ENCODE assay signal across 21 cellular contexts in the genomic region with DNA sequence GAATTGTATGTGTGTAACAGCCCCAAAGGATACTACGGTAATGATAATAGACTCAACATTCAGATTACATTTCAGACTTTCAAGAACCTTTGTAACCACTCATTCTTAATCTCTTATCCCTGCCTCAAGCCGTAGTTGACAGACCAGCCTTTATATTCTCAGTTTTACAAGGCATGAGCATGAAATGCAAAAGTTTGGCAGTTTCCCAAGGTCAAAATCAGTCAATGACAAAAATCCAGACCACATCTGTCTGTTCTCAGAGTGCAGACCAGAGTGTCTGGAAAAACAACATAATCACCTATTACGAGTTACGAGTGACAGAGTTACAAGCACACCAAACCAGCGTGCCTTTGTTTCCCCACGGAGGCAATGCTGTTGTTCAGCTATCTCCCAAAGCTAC.
DNase-seq lines count a peak whose midpoint lies in the region; ATAC-seq and TF ChIP-seq lines count a peak whose summit lies in the region.
"Had no signal": no experiment of that assay in that cellular context is flagged by ENCODE, and none has a peak within 500 bp of the region (broad histone marks: within the 10 kb centered on the region; RNA-seq: fewer than 3 reads in every experiment).

No MANE protein-coding gene starts in this region.

- H3F3A ChIP-seq in SK-N-SH (replicated peaks; ENCODE audit: insufficient read depth), result no peaks in the 10 kb centered on the region

- peaks cover 0 to 5% (median 0%) of the 10 kb centered on the region in 11 donors for H3K9me3 Mint-ChIP-seq in naive thymus-derived CD4-positive, alpha-beta T cell
- H3K9me3 Mint-ChIP-seq: CD8-positive, alpha-beta memory T cell; GM23338; H9 had no signal

- H3K4me1 ChIP-seq in SK-N-SH (ENCODE audit: control insufficient read depth in 1 of 2, insufficient read depth in 2 of 2, low read depth in 1 of 2, low read length in 1 of 2), result peaks cover 0 to 43% of the 10 kb centered on the region in 2 experiments; a peak in 2 of 4 replicates
- no peaks in the 10 kb centered on the region for H3K4me1 ChIP-seq in naive thymus-derived CD4-positive, alpha-beta T cell (ENCODE audit: control insufficient read depth in 2 of 2, insufficient read depth in 2 of 2, low read length in 2 of 2)
- H3K4me1 ChIP-seq: BLaER1 treated with 17β-estradiol and CSF1 and Interleukin-3, amounts not matched to agents 10 nM and 100 nM had no signal

- POLR2A ChIA-PET in SK-N-SH (lab: Yijun Ruan, JAX) (interaction anchor here (0.8 kb wide), 1 partner anchor 175 kb away, joined by 3 read pairs; no protein-coding TSS in a partner anchor), RWPE1 (lab: Yijun Ruan, JAX; ENCODE audit: low non-redundant PET) (no interaction called here)
- POLR2A ChIA-PET in naive thymus-derived CD4-positive, alpha-beta T cell (lab: Charles Lee), result no interaction called here

- no peaks in the 10 kb centered on the region for H3K27me3 ChIP-seq in SK-N-SH (ENCODE audit: insufficient read depth)
- no peaks in the 10 kb centered on the region for H3K27me3 ChIP-seq in naive thymus-derived CD4-positive, alpha-beta T cell (ENCODE audit: control insufficient read depth in 2 of 2, insufficient read depth in 2 of 2, low read length in 2 of 2)
- H3K27me3 ChIP-seq: BLaER1 treated with 17β-estradiol and CSF1 and Interleukin-3, amounts not matched to agents 10 nM and 100 nM had no signal

- no peak overlapping the region; a peak in 1 of 4 replicates for H3K4me3 ChIP-seq in SK-N-SH (ENCODE audit: low read depth in 2 of 2, low read length in 1 of 2)
- H3K4me3 ChIP-seq in naive thymus-derived CD4-positive, alpha-beta T cell (ENCODE audit: low read length), result no peak overlapping the region
- H3K4me3 ChIP-seq: BLaER1 treated with 17β-estradiol and CSF1 and Interleukin-3, amounts not matched to agents 10 nM and 100 nM; GM23338 had no signal

- CTCF ChIA-PET in SK-N-SH (lab: Yijun Ruan, JAX), result interaction anchor here (1.0 to 3.0 kb wide), 4 partner anchors 13 to 193 kb away, joined by 3 to 8 read pairs (median 6); no protein-coding TSS in a partner anchor
- CTCF ChIA-PET in naive thymus-derived CD4-positive, alpha-beta T cell (lab: Charles Lee), result no interaction called here
- CTCF ChIA-PET in RWPE1 (lab: Yijun Ruan, JAX), result no interaction called here

- H3K9ac ChIP-seq in SK-N-SH, result no peak overlapping the region
- H3K9ac ChIP-seq: BLaER1 treated with 17β-estradiol and CSF1 and Interleukin-3, amounts not matched to agents 10 nM and 100 nM had no signal

- H3K9me3 ChIP-seq in SK-N-SH, result no peaks in the 10 kb centered on the region
- H3K9me3 ChIP-seq in naive thymus-derived CD4-positive, alpha-beta T cell (ENCODE audit: control insufficient read depth in 2 of 3, low read length in 3 of 3), result no peaks in the 10 kb centered on the region

- TF ChIP-seq CTCF in SK-N-SH (IDR thresholded peaks at IDR 0.05) (no peak), RWPE1 (conservative IDR thresholded peaks at IDR 0.05; ENCODE audit: low read depth) (no peak)

- no peak overlapping the region for H3K4me2 ChIP-seq in SK-N-SH
- H3K4me2 ChIP-seq: BLaER1 treated with 17β-estradiol and CSF1 and Interleukin-3, amounts not matched to agents 10 nM and 100 nM; GM23338 had no signal

- H3K4me1 Mint-ChIP-seq in naive thymus-derived CD4-positive, alpha-beta T cell, result peaks cover 0 to 2% (median 0%) of the 10 kb centered on the region in 7 donors
- H3K4me1 Mint-ChIP-seq: B cell; CD14-positive monocyte; CD8-positive, alpha-beta memory T cell had no signal

- H3K27ac Mint-ChIP-seq in naive thymus-derived CD4-positive, alpha-beta T cell, result no peak overlapping the region
- H3K27ac Mint-ChIP-seq: B cell; CD14-positive monocyte; CD4-positive, alpha-beta T cell; CD8-positive, alpha-beta memory T cell; GM23338; H9 had no signal

- no peaks in the 10 kb centered on the region for H3K9me2 ChIP-seq in SK-N-SH

- no peaks in the 10 kb centered on the region for H3K79me2 ChIP-seq in SK-N-SH (ENCODE audit: insufficient read depth)

- H3K27me3 Mint-ChIP-seq in naive thymus-derived CD4-positive, alpha-beta T cell, result no peaks in the 10 kb centered on the region
- H3K27me3 Mint-ChIP-seq: B cell; CD4-positive, alpha-beta T cell had no signal

- H2AFZ ChIP-seq in SK-N-SH (ENCODE audit: low read depth), result no peak overlapping the region
- H2AFZ ChIP-seq: GM23338 had no signal

- DNase-seq in SK-N-SH (peak; percentile 33), NCI-H69 (lab: John Stamatoyannopoulos, UW) (peak; percentile 40), foreskin melanocyte (peak; percentile 52), head of caudate nucleus (no peak), RWPE1 (ENCODE audit: low spot score) (no peak)
- DNase-seq in naive thymus-derived CD4-positive, alpha-beta T cell, result no peak
- DNase-seq: Calu3; CD4-positive, alpha-beta T cell; CD8-positive, alpha-beta memory T cell; COR-L47; DMS53; DMS79 treated with DMSO at 0.1 percent for 48 hours; GF-D8; H9 had no signal

- H3K27ac ChIP-seq in SK-N-SH (ENCODE audit: low read depth in 2 of 2, low read length in 1 of 2) (peak overlapping the region in 1 of 2 experiments; percentile 100; a peak in 2 of 4 replicates), RWPE1 (no peak overlapping the region)
- no peak overlapping the region for H3K27ac ChIP-seq in naive thymus-derived CD4-positive, alpha-beta T cell (ENCODE audit: low read depth, low read length)
- H3K27ac ChIP-seq: 22Rv1; BLaER1 treated with 17β-estradiol and CSF1 and Interleukin-3, amounts not matched to agents 10 nM and 100 nM had no signal

- peaks cover 2 to 72% (median 49%) of the 10 kb centered on the region in 5 donors for H3K36me3 Mint-ChIP-seq in naive thymus-derived CD4-positive, alpha-beta T cell

- ATAC-seq in SK-N-SH treated with all-trans-retinoic acid at 6 μM for 48 hours, result no peak
- no peak for ATAC-seq in naive thymus-derived CD4-positive, alpha-beta T cell
- no peak for ATAC-seq in HG03432 (IDR thresholded peaks at IDR 0.05; ENCODE audit: unreplicated experiment)
- ATAC-seq: GM23338 had no signal

- TF ChIP-seq RAD21 in SK-N-SH (IDR thresholded peaks at IDR 0.05; ENCODE audit: low read length), result peak; percentile 18; the same call in 1 of the 2 replicates

- 86% methylated on average over 6 of the region's 6 CpGs for WGBS in SK-N-SH (ENCODE audit: low lambda C conversion rate)

- H4K20me1 ChIP-seq in SK-N-SH (ENCODE audit: insufficient read depth), result no peaks in the 10 kb centered on the region
- H4K20me1 ChIP-seq: BLaER1 treated with 17β-estradiol and CSF1 and Interleukin-3, amounts not matched to agents 10 nM and 100 nM had no signal

- H3K36me3 ChIP-seq in SK-N-SH (replicated peaks in 1 of 2; ENCODE audit: control insufficient read depth in 1 of 2, insufficient read depth in 2 of 2, low read length in 1 of 2), result peaks cover 0 to 30% of the 10 kb centered on the region in 2 experiments
- H3K36me3 ChIP-seq in naive thymus-derived CD4-positive, alpha-beta T cell (ENCODE audit: control insufficient read depth in 2 of 3, insufficient read depth in 3 of 3, low read length in 3 of 3), result no peaks in the 10 kb centered on the region

- TF ChIP-seq EP300 in SK-N-SH (IDR thresholded peaks at IDR 0.05; ENCODE audit: borderline replicate concordance in 1 of 2, low read depth in 1 of 2, low read length in 1 of 2), result peak in 1 of 2 experiments; percentile 87; a peak in 2 of 4 replicates

- intact Hi-C loops in head of caudate nucleus (cut with DNase I), result no loop called here
- intact Hi-C loops in naive thymus-derived CD4-positive, alpha-beta T cell (cut with micrococcal nuclease), result no loop called here

- no peak overlapping the region for H3K4me3 Mint-ChIP-seq in naive thymus-derived CD4-positive, alpha-beta T cell
- H3K4me3 Mint-ChIP-seq: B cell; CD14-positive monocyte; CD4-positive, alpha-beta T cell; CD8-positive, alpha-beta memory T cell; GM23338; H9 had no signal

TF ChIP-seq in SK-N-SH, 30 proteins besides CTCF, POLR2A, EP300 and RAD21:
- no peak for TF ChIP-seq MXI1 (IDR thresholded peaks at IDR 0.05; ENCODE audit: low read depth, low read length)
- peak; percentile 23 for TF ChIP-seq CHD2 (IDR thresholded peaks at IDR 0.05; ENCODE audit: low read length, partially characterized antibody)
- TF ChIP-seq GATA2 (CRISPR knock-in tag; IDR thresholded peaks at IDR 0.05), result peak; percentile 49
- peak; percentile 54; the same call in 1 of the 2 replicates for TF ChIP-seq RCOR1 (IDR thresholded peaks at IDR 0.05; ENCODE audit: low read length)

TF ChIP-seq in SK-N-SH treated with all-trans-retinoic acid at 6 μM for 48 hours, 23 proteins besides CTCF, POLR2A, EP300 and RAD21 (continues in another document):
- no peak for TF ChIP-seq ISL1 (CRISPR knock-in tag; IDR thresholded peaks at IDR 0.05)
- TF ChIP-seq GLIS3 (CRISPR knock-in tag; IDR thresholded peaks at IDR 0.05), result no peak
- no peak for TF ChIP-seq OSR1 (CRISPR knock-in tag; IDR thresholded peaks at IDR 0.05)
- TF ChIP-seq ARNTL (CRISPR knock-in tag; IDR thresholded peaks at IDR 0.05; ENCODE audit: borderline replicate concordance, low read depth), result no peak
- no peak for TF ChIP-seq ZNF565 (CRISPR knock-in tag; conservative IDR thresholded peaks at IDR 0.05; ENCODE audit: low read depth)
- TF ChIP-seq ZC3H10 (CRISPR knock-in tag; IDR thresholded peaks at IDR 0.05), result no peak
- TF ChIP-seq PPARA (CRISPR knock-in tag; IDR thresholded peaks at IDR 0.05; ENCODE audit: borderline replicate concordance), result no peak
- no peak for TF ChIP-seq ZFP30 (CRISPR knock-in tag; IDR thresholded peaks at IDR 0.05)
- TF ChIP-seq, protein P1, sequence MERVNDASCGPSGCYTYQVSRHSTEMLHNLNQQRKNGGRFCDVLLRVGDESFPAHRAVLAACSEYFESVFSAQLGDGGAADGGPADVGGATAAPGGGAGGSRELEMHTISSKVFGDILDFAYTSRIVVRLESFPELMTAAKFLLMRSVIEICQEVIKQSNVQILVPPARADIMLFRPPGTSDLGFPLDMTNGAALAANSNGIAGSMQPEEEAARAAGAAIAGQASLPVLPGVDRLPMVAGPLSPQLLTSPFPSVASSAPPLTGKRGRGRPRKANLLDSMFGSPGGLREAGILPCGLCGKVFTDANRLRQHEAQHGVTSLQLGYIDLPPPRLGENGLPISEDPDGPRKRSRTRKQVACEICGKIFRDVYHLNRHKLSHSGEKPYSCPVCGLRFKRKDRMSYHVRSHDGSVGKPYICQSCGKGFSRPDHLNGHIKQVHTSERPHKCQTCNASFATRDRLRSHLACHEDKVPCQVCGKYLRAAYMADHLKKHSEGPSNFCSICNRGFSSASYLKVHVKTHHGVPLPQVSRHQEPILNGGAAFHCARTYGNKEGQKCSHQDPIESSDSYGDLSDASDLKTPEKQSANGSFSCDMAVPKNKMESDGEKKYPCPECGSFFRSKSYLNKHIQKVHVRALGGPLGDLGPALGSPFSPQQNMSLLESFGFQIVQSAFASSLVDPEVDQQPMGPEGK (CRISPR knock-in tag; IDR thresholded peaks at IDR 0.05; ENCODE audit: borderline replicate concordance), result no peak

Comparison
In these comparisons a context has a peak if more than half of its experiments do, and no peak if none do; other contexts are left out.
1. DNase-seq: peak in SK-N-SH (single experiment), NCI-H69 (single experiment) and foreskin melanocyte (single experiment); none in head of caudate nucleus (0 of 42), naive thymus-derived CD4-positive, alpha-beta T cell (0 of 9) and RWPE1 (single experiment).